In genomic region chr1:40316595-40317393, GRCh38 we compare ENCODE assay signal across 8 cellular contexts. TPM values are rescaled to one million over a fixed set of nuclear protein-coding genes. Genes with fewer than 3 reads are reported as not detected.
DNase-seq lines count a peak whose midpoint lies in the region; ATAC-seq and TF ChIP-seq lines count a peak whose summit lies in the region.

COL9A2 (minus strand) TSS chr1:40317286; CDS start chr1:40317197, 89 bp downstream.

- POLR2A ChIA-PET in CD8-positive, alpha-beta T cell (lab: Charles Lee) = interaction anchor here (1.4 to 3.0 kb wide), 4 partner anchors 22 to 164 kb away, joined by 4 to 12 read pairs (median 7); partner anchors contain the start of gene SMAP2

- H3K36me3 Mint-ChIP-seq in CD8-positive, alpha-beta T cell = no peaks in the 10 kb centered on the region

- no peak within 1 kb of the TSS for H3K27ac Mint-ChIP-seq in CD8-positive, alpha-beta T cell

- no peak for TF ChIP-seq CTCF in CD8-positive, alpha-beta T cell (IDR thresholded peaks at IDR 0.05)
- TF ChIP-seq CTCF in WI38 (IDR thresholded peaks at IDR 0.05; ENCODE audit: low read depth, low read length) (no peak), cardiac fibroblast (IDR thresholded peaks at IDR 0.05; ENCODE audit: low read depth, low read length) (no peak)

- peaks cover 7% of the 10 kb centered on the region for H3K27me3 Mint-ChIP-seq in CD8-positive, alpha-beta T cell (ENCODE audit: low read depth)

- CTCF ChIA-PET in CD8-positive, alpha-beta T cell (lab: Charles Lee) = interaction anchor here (0.7 to 9.0 kb wide), 15 partner anchors 15 to 163 kb away, joined by 3 to 116 read pairs (median 4); no protein-coding TSS in a partner anchor

- peaks cover 27% of the 10 kb centered on the region for H3K4me1 Mint-ChIP-seq in CD8-positive, alpha-beta T cell (ENCODE audit: low read depth)

- DNase-seq in CD8-positive, alpha-beta T cell = peak; percentile 27 to 77 (median 63)
- peak in 1 of 2 donors; percentile 23 for DNase-seq in cardiac fibroblast (ENCODE audit: low read depth in 2 of 2)
- DNase-seq in left colon = peak in 1 of 2 donors; percentile 55
- peak; percentile 43 for DNase-seq in stimulated activated CD4-positive, alpha-beta T cell treated with anti-CD3 and anti-CD28 coated beads, Interleukin-1b, Interleukin-23, amount 100 ng/mL, for 48 hours
- DNase-seq in NOMO-1 treated with DMSO at 0.1 percent for 48 hours (lab: John Stamatoyannopoulos, UW; ENCODE audit: unreplicated experiment) = no peak

- ATAC-seq in CD8-positive, alpha-beta T cell = peak; percentile 66
- peak; percentile 41 for ATAC-seq in left colon
- ATAC-seq in GM21390 (IDR thresholded peaks at IDR 0.05; ENCODE audit: unreplicated experiment) = no peak

- peak; percentile 44; the same call in 1 of the 2 replicates for TF ChIP-seq EP300 in Ishikawa (IDR thresholded peaks at IDR 0.05; ENCODE audit: borderline replicate concordance)

- no peaks in the 10 kb centered on the region for H3K9me3 Mint-ChIP-seq in CD8-positive, alpha-beta T cell

- no peaks in the 10 kb centered on the region for H3K36me3 ChIP-seq in CD8-positive, alpha-beta T cell (ENCODE audit: insufficient read depth, low read length)

- H3K4me3 Mint-ChIP-seq in CD8-positive, alpha-beta T cell = peak within 1 kb of the TSS; percentile 84

- peaks cover 14% of the 10 kb centered on the region for H3K4me1 ChIP-seq in CD8-positive, alpha-beta T cell (ENCODE audit: insufficient read depth, low read length)

- H3K27ac ChIP-seq in CD8-positive, alpha-beta T cell (ENCODE audit: low read depth, low read length) = no peak within 1 kb of the TSS

- no peak for TF ChIP-seq RAD21 in Ishikawa (IDR thresholded peaks at IDR 0.05; ENCODE audit: low read depth)

- no peaks in the 10 kb centered on the region for H3K27me3 ChIP-seq in CD8-positive, alpha-beta T cell (ENCODE audit: insufficient read depth, low read length)

- H3K4me3 ChIP-seq in CD8-positive, alpha-beta T cell (ENCODE audit: low read depth, low read length) = peak within 1 kb of the TSS; percentile 84
- peak within 1 kb of the TSS; percentile 22 for H3K4me3 ChIP-seq in WI38 (ENCODE audit: low read depth, low read length)
- peak within 1 kb of the TSS; percentile 24 to 32 for H3K4me3 ChIP-seq in cardiac fibroblast (replicated peaks in 1 of 2; ENCODE audit: low read depth in 2 of 2, low read length in 2 of 2)

- no peaks in the 10 kb centered on the region for H3K9me3 ChIP-seq in CD8-positive, alpha-beta T cell (ENCODE audit: low read length)

- intact Hi-C loops in CD8-positive, alpha-beta T cell (cut with DNase I, micrococcal nuclease) = loop anchor here (2.0 to 10.0 kb wide), 4 partner anchors 56 to 348 kb away; partner anchors contain the start of genes RIMS3 (in 1 of the 2), RLF (in 1 of the 2), SMAP2 (in 1 of the 2) and ZMPSTE24 (in 1 of the 2)
- intact Hi-C loops in left colon (cut with DNase I, micrococcal nuclease) = no loop called here

TF ChIP-seq in Ishikawa, 13 proteins besides CTCF, POLR2A, EP300 and RAD21:
- TF ChIP-seq TAF1 (IDR thresholded peaks at IDR 0.05; ENCODE audit: low read depth) (no peak), ZBTB7A (IDR thresholded peaks at IDR 0.05; ENCODE audit: low read depth) (no peak; the same call in 1 of the 2 replicates), CREB1 (IDR thresholded peaks at IDR 0.05; ENCODE audit: low read depth) (no peak), YY1 (IDR thresholded peaks at IDR 0.05; ENCODE audit: low read depth) (no peak; the same call in 1 of the 2 replicates), EGR1 (IDR thresholded peaks at IDR 0.05) (peak; percentile 91), USF1 (IDR thresholded peaks at IDR 0.05) (no peak), MAX (IDR thresholded peaks at IDR 0.05) (no peak; the same call in 1 of the 2 replicates), NFIC (IDR thresholded peaks at IDR 0.05) (peak; percentile 56; the same call in 1 of the 2 replicates), TEAD4 (IDR thresholded peaks at IDR 0.05) (no peak), REST (IDR thresholded peaks at IDR 0.05; ENCODE audit: low read depth) (no peak), TCF12 (IDR thresholded peaks at IDR 0.05; ENCODE audit: low read depth) (peak; percentile 76; the same call in 1 of the 2 replicates), FOXM1 (IDR thresholded peaks at IDR 0.05; ENCODE audit: borderline replicate concordance, low read depth) (no peak), CEBPB (IDR thresholded peaks at IDR 0.05) (no peak)
TF ChIP-seq in Ishikawa: peak in this region for 3.

RNA-seq across cellular contexts. Expression of gene COL9A2, which starts in this region (rescaled TPM):
- 1 to 10 TPM; 3.2 to 4.0 TPM for total RNA-seq in CD8-positive, alpha-beta T cell
- total RNA-seq in left colon = 1 to 10 TPM; 3.7 to 5.7 TPM

Comparison
In these comparisons a context has a peak if more than half of its experiments do, and no peak if none do; other contexts are left out.
1. H3K4me3 ChIP-seq: peak in every context shown above with its lines; median percentile 84 in CD8-positive, alpha-beta T cell; 28 in cardiac fibroblast; 22 in WI38.
2. intact Hi-C loops: an anchor here in CD8-positive, alpha-beta T cell (2.0 to 10.0 kb wide); none called in left colon.